1 cellular context compared by ENCODE assay signal in the genomic region with DNA sequence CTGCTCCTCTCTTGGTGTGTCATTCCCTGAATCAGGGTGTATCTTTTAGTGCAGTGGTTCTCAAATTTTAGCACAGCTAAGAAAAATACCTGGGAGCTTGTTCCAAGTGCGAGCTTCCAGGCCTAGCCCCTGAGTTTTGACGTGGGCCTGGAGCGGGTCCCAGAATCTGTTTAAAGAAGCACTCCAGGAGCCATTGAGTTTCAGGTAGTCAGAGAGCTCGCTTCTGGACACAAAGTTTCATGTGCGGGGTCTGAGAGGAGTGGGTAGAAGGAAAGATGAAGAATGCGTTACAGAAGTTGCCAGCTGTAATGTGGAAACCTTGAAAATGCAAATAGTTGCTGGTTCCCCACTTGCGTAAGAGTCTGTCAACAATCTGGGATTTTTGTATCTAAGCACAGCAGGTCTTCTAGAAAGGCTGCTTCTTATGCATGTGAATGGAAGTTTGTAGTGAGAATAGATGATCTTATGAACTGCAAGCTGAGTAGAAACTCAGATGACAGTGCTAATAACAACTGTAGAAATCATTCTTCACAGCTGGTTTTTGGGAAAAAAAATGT.
TF ChIP-seq lines count a peak whose summit lies in the region.

No MANE protein-coding gene starts in this region.

TF ChIP-seq in SK-N-SH, 30 proteins besides CTCF, POLR2A, EP300 and RAD21:
- TF ChIP-seq NRF1 (IDR thresholded peaks at IDR 0.05; ENCODE audit: low read depth, low read length) (no peak), FOSL2 (IDR thresholded peaks at IDR 0.05; ENCODE audit: borderline replicate concordance, low read depth) (no peak), ELF1 (IDR thresholded peaks at IDR 0.05) (no peak), RCOR1 (IDR thresholded peaks at IDR 0.05; ENCODE audit: low read length) (no peak), MXI1 (IDR thresholded peaks at IDR 0.05; ENCODE audit: low read depth, low read length) (no peak), FOXM1 (IDR thresholded peaks at IDR 0.05; ENCODE audit: low read depth) (no peak), JUND (IDR thresholded peaks at IDR 0.05) (no peak), CHD2 (IDR thresholded peaks at IDR 0.05; ENCODE audit: low read length, partially characterized antibody) (no peak)
- TF ChIP-seq, protein P1, sequence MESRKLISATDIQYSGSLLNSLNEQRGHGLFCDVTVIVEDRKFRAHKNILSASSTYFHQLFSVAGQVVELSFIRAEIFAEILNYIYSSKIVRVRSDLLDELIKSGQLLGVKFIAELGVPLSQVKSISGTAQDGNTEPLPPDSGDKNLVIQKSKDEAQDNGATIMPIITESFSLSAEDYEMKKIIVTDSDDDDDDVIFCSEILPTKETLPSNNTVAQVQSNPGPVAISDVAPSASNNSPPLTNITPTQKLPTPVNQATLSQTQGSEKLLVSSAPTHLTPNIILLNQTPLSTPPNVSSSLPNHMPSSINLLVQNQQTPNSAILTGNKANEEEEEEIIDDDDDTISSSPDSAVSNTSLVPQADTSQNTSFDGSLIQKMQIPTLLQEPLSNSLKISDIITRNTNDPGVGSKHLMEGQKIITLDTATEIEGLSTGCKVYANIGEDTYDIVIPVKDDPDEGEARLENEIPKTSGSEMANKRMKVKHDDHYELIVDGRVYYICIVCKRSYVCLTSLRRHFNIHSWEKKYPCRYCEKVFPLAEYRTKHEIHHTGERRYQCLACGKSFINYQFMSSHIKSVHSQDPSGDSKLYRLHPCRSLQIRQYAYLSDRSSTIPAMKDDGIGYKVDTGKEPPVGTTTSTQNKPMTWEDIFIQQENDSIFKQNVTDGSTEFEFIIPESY (IDR thresholded peaks at IDR 0.05; ENCODE audit: borderline replicate concordance, low read depth): no peak
- TF ChIP-seq, protein P2, sequence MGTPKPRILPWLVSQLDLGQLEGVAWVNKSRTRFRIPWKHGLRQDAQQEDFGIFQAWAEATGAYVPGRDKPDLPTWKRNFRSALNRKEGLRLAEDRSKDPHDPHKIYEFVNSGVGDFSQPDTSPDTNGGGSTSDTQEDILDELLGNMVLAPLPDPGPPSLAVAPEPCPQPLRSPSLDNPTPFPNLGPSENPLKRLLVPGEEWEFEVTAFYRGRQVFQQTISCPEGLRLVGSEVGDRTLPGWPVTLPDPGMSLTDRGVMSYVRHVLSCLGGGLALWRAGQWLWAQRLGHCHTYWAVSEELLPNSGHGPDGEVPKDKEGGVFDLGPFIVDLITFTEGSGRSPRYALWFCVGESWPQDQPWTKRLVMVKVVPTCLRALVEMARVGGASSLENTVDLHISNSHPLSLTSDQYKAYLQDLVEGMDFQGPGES (IDR thresholded peaks at IDR 0.05; ENCODE audit: low read depth, low read length): no peak
